9 cellular contexts compared by ENCODE assay signal in the genomic region with DNA sequence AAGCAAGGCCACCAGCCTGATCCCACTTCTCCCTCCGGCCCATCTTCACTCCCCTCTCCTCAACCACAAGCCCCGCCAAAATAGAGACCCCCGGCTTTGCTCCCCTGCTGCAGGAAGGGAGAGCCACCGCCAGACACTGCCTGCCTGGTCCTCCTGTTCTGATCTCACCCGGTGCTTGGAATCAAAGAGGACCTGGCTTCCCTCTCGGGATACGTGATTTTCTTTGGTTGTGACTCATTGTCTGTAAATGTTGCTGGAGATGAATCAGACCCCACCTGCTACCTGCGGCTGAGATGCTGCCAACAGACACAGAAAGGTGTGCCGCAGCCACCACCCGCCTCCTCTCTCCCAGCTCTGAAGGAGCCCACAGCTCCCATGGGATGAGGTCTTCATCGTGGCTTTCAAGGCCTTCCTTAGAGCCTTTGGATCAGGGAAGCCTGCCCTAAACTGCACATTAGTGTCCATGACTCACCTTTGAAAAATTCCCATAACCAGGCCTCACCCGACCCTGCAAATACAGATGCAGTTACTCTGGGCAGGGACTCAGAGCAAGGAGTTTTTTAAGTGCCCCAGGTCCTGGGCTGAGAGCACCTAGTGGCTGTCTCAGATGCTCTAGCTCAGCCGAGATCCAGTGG.
DNase-seq lines count a peak whose midpoint lies in the region; ATAC-seq and TF ChIP-seq lines count a peak whose summit lies in the region.
"Had no signal": no experiment of that assay in that cellular context is flagged by ENCODE, and none has a peak within 500 bp of the region (broad histone marks: within the 10 kb centered on the region; RNA-seq: fewer than 3 reads in every experiment).

No MANE protein-coding gene starts in this region.

- H3K36me3 ChIP-seq in heart right ventricle = no peaks in the 10 kb centered on the region
- H3K36me3 ChIP-seq in aorta (ENCODE audit: control insufficient read depth in 1 of 2, insufficient read depth in 2 of 2, low read length in 1 of 2) = no peaks in the 10 kb centered on the region

- no peak for ATAC-seq in heart right ventricle
- no peak for ATAC-seq in Right ventricle myocardium inferior
- ATAC-seq in left colon = peak; percentile 57
- peak; percentile 42 for ATAC-seq in aorta (ENCODE audit: low FRiP score)
- no peak for ATAC-seq in HG02870 (IDR thresholded peaks at IDR 0.05; ENCODE audit: unreplicated experiment)
- no peak for ATAC-seq in GM21717 (IDR thresholded peaks at IDR 0.05; ENCODE audit: unreplicated experiment)

- DNase-seq in heart right ventricle (no peak), Right ventricle myocardium inferior (ENCODE audit: missing footprints) (no peak), amniotic epithelial cell (ENCODE audit: low read depth) (peak; percentile 82), left colon (peak in 1 of 2 donors; percentile 58), aorta (peak; percentile 53 to 76), NCI-H345 (lab: John Stamatoyannopoulos, UW) (no peak)
- DNase-seq: T-helper 9 cell had no signal

- TF ChIP-seq CTCF in heart right ventricle (IDR thresholded peaks at IDR 0.05) = no peak

- WGBS in heart right ventricle, 2 donors = 70 to 80% methylated on average over 13 of the region's 13 CpGs
- 20 to 30% methylated on average over 13 of the region's 13 CpGs for WGBS in aorta, 2 donors

- H3K9me3 ChIP-seq in heart right ventricle (no peaks in the 10 kb centered on the region), aorta (ENCODE audit: control insufficient read depth, low read length) (no peaks in the 10 kb centered on the region)

- H3K4me3 ChIP-seq in heart right ventricle (no peak overlapping the region), aorta (ENCODE audit: low read length in 2 of 2) (no peak overlapping the region)

- H3K27ac ChIP-seq in heart right ventricle (peak overlapping the region in 8 of 10 donors; percentile 4 to 70 (median 48)), aorta (ENCODE audit: low read depth in 1 of 2, low read length in 2 of 2) (peak overlapping the region; percentile 53 to 94)

- H3K27me3 ChIP-seq in heart right ventricle (no peaks in the 10 kb centered on the region), aorta (ENCODE audit: control insufficient read depth in 1 of 2, insufficient read depth in 2 of 2, low read length in 1 of 2) (no peaks in the 10 kb centered on the region)

- H3K4me1 ChIP-seq in heart right ventricle = peaks cover 5 to 56% (median 37%) of the 10 kb centered on the region in 9 donors
- H3K4me1 ChIP-seq in aorta (ENCODE audit: control insufficient read depth in 1 of 2, insufficient read depth in 2 of 2, low read length in 2 of 2) = no peaks in the 10 kb centered on the region

- intact Hi-C loops in heart right ventricle (cut with DNase I) = loop anchor here in 6 of 10 donors (5.0 to 10.0 kb wide), 7 partner anchors 70 to 210 kb away; partner anchors contain the start of gene ZNF532 (in 2 of the 6)
- intact Hi-C loops in Right ventricle myocardium inferior (cut with DNase I) = loop anchor here (5.0 kb wide), 1 partner anchor 77 kb away; the partner anchor contains the start of gene ZNF532
- intact Hi-C loops in left colon (cut with DNase I, micrococcal nuclease) = no loop called here
- intact Hi-C loops in aorta (cut with DNase I) = loop anchor here (5.0 kb wide), 2 partner anchors 42 to 82 kb away; no protein-coding TSS in a partner anchor

Comparison
In these comparisons a context has a peak if more than half of its experiments do, and no peak if none do; other contexts are left out.
1. ATAC-seq: peak in left colon (single experiment) and aorta (single experiment); none in heart right ventricle (0 of 8), Right ventricle myocardium inferior (single experiment), HG02870 (single experiment) and GM21717 (single experiment).
2. DNase-seq: peak in amniotic epithelial cell (single experiment) and aorta (2 of 2); none in heart right ventricle (0 of 2), Right ventricle myocardium inferior (single experiment) and NCI-H345 (single experiment).
3. intact Hi-C loops: an anchor here in heart right ventricle (5.0 to 10.0 kb wide), Right ventricle myocardium inferior (5.0 kb wide) and aorta (5.0 kb wide); none called in left colon.